Comparison of ENCODE assay signal across 8 cellular contexts in the genomic region with DNA sequence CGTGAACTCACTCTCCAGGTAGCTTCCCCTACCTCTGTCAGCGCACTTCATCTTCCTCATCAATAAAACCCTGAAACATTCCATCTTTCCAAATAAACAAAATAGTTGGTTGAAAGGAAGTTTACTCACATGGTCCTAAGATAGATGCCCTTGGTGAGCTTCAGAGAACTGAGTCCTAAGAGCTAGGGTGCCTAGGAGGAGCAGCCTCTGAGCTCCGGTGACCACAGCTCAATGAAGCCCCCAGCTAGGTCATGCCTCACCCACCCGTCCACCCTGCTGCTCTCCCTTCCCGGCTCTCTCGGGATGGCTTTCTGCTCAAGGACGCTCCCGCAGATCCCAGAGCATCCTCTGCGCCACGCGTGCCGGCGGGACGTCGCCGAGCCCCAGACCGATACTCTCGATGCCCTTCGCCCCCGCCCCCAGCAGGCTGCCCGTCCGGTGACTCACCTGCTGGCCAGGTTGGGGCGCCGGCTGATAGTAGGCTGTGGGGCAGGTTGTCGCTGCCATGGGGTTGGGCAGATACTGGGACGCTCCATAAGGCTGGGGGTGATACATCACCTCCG. TPM values are rescaled to one million over a fixed set of nuclear protein-coding genes. Genes with fewer than 3 reads are reported as not detected.
DNase-seq lines count a peak whose midpoint lies in the region; ATAC-seq, FAIRE-seq and TF ChIP-seq lines count a peak whose summit lies in the region.

No MANE protein-coding gene starts in this region.

- CTCF ChIA-PET in SK-N-SH (lab: Yijun Ruan, JAX) = no interaction called here

- DNase-seq in SK-N-SH (peak; percentile 19), kidney (peak; percentile 70), thoracic aorta (ENCODE audit: low spot score) (no peak), D721Med (ENCODE audit: insufficient read length, low spot score) (no peak)
- no peak for DNase-seq in activated naive CD8-positive, alpha-beta T cell treated with anti-CD3 and anti-CD28 coated beads, Interleukin-2, amount 50 U/mL, for 24 hours

- H3K27me3 Mint-ChIP-seq in activated naive CD8-positive, alpha-beta T cell treated with anti-CD3 and anti-CD28 coated beads, Interleukin-2, amount 50 U/mL, for 24 hours = peaks cover 31% of the 10 kb centered on the region

- H3K4me3 ChIP-seq in SK-N-SH (ENCODE audit: low read depth in 2 of 2, low read length in 1 of 2) (peak overlapping the region; percentile 38 to 66; a peak in 3 of 4 replicates), kidney (ENCODE audit: low read length in 2 of 2) (peak overlapping the region; percentile 50 to 56), thoracic aorta (peak overlapping the region; percentile 80)

- no peaks in the 10 kb centered on the region for H4K20me1 ChIP-seq in SK-N-SH (ENCODE audit: insufficient read depth)

- H3K27ac Mint-ChIP-seq in activated naive CD8-positive, alpha-beta T cell treated with anti-CD3 and anti-CD28 coated beads, Interleukin-2, amount 50 U/mL, for 24 hours = no peak overlapping the region

- no peak overlapping the region for H3K9ac ChIP-seq in SK-N-SH
- H3K9ac ChIP-seq in kidney (ENCODE audit: low read length in 2 of 2) = no peak overlapping the region

- H3K4me1 Mint-ChIP-seq in activated naive CD8-positive, alpha-beta T cell treated with anti-CD3 and anti-CD28 coated beads, Interleukin-2, amount 50 U/mL, for 24 hours = peaks cover 2% of the 10 kb centered on the region

- TF ChIP-seq CTCF in SK-N-SH (IDR thresholded peaks at IDR 0.05) (no peak), kidney (IDR thresholded peaks at IDR 0.05; ENCODE audit: borderline replicate concordance, extremely low read depth, insufficient read depth) (no peak), thoracic aorta (IDR thresholded peaks at IDR 0.05) (no peak), D721Med (IDR thresholded peaks at IDR 0.05; ENCODE audit: insufficient read depth, missing control alignments) (no peak)

- intact Hi-C loops in kidney (cut with DNase I) = no loop called here

- no peaks in the 10 kb centered on the region for H3K36me3 Mint-ChIP-seq in activated naive CD8-positive, alpha-beta T cell treated with anti-CD3 and anti-CD28 coated beads, Interleukin-2, amount 50 U/mL, for 24 hours (ENCODE audit: low read depth)

- no peak for TF ChIP-seq EP300 in SK-N-SH (IDR thresholded peaks at IDR 0.05; ENCODE audit: borderline replicate concordance in 1 of 2, low read depth in 1 of 2, low read length in 1 of 2)

- H3K9me3 ChIP-seq in SK-N-SH = no peaks in the 10 kb centered on the region
- no peaks in the 10 kb centered on the region for H3K9me3 ChIP-seq in kidney (ENCODE audit: control insufficient read depth in 1 of 2, low read length in 2 of 2)
- H3K9me3 ChIP-seq in thoracic aorta = no peaks in the 10 kb centered on the region

- H3K9me2 ChIP-seq in SK-N-SH = no peaks in the 10 kb centered on the region

- H3K27ac ChIP-seq in SK-N-SH (ENCODE audit: low read depth in 2 of 2, low read length in 1 of 2) = no peak overlapping the region
- no peak overlapping the region for H3K27ac ChIP-seq in kidney (ENCODE audit: low read depth in 2 of 2, low read length in 2 of 2)
- H3K27ac ChIP-seq in thoracic aorta = peak overlapping the region; percentile 78 to 86

- no peaks in the 10 kb centered on the region for H3K79me2 ChIP-seq in SK-N-SH (ENCODE audit: insufficient read depth)

- H3K4me2 ChIP-seq in SK-N-SH = peak overlapping the region; percentile 89

- 3% methylated on average over 22 of the region's 27 CpGs for WGBS in SK-N-SH (ENCODE audit: low lambda C conversion rate)

- H3K36me3 ChIP-seq in SK-N-SH (replicated peaks in 1 of 2; ENCODE audit: control insufficient read depth in 1 of 2, insufficient read depth in 2 of 2, low read length in 1 of 2) (no peaks in the 10 kb centered on the region), kidney (ENCODE audit: control insufficient read depth in 1 of 2, insufficient read depth in 2 of 2, low read length in 2 of 2) (no peaks in the 10 kb centered on the region), thoracic aorta (no peaks in the 10 kb centered on the region)

- no peaks in the 10 kb centered on the region for H3F3A ChIP-seq in SK-N-SH (replicated peaks; ENCODE audit: insufficient read depth)

- H3K4me1 ChIP-seq in SK-N-SH (ENCODE audit: control insufficient read depth in 1 of 2, insufficient read depth in 2 of 2, low read depth in 1 of 2, low read length in 1 of 2) (peaks cover 2 to 18% of the 10 kb centered on the region in 2 experiments; a peak in 2 of 4 replicates), kidney (ENCODE audit: control insufficient read depth in 1 of 2, insufficient read depth in 1 of 2, low read depth in 1 of 2, low read length in 2 of 2) (peaks cover 0 to 5% of the 10 kb centered on the region in 2 donors), thoracic aorta (ENCODE audit: control insufficient read depth in 1 of 2, low read depth in 2 of 2) (peaks cover 18 to 37% of the 10 kb centered on the region in 2 donors)

- POLR2A ChIA-PET in SK-N-SH (lab: Yijun Ruan, JAX) = no interaction called here

- no peak overlapping the region for H2AFZ ChIP-seq in SK-N-SH (ENCODE audit: low read depth)

- H3K27me3 ChIP-seq in SK-N-SH (ENCODE audit: insufficient read depth) (peaks cover 13% of the 10 kb centered on the region), thoracic aorta (replicated peaks; ENCODE audit: insufficient read depth) (no peaks in the 10 kb centered on the region)

- ATAC-seq in SK-N-SH treated with all-trans-retinoic acid at 6 μM for 48 hours (no peak; the same call in 2 of the 3 replicates), thoracic aorta (ENCODE audit: insufficient number of reproducible peaks, low FRiP score, low read depth) (no peak), HG03280 (IDR thresholded peaks at IDR 0.05; ENCODE audit: unreplicated experiment) (no peak), HG03520 (IDR thresholded peaks at IDR 0.05; ENCODE audit: unreplicated experiment) (no peak)
- peak; percentile 52 for ATAC-seq in activated naive CD8-positive, alpha-beta T cell treated with anti-CD3 and anti-CD28 coated beads, Interleukin-2, amount 50 U/mL, for 24 hours

- H3K4me3 Mint-ChIP-seq in activated naive CD8-positive, alpha-beta T cell treated with anti-CD3 and anti-CD28 coated beads, Interleukin-2, amount 50 U/mL, for 24 hours = no peak overlapping the region

- peaks cover 3% of the 10 kb centered on the region for H3K9me3 Mint-ChIP-seq in activated naive CD8-positive, alpha-beta T cell treated with anti-CD3 and anti-CD28 coated beads, Interleukin-2, amount 50 U/mL, for 24 hours

- FAIRE-seq in kidney (lab: Jason Lieb, UNC) = no peak
- FAIRE-seq in D721Med (lab: Jason Lieb, UNC) = no peak

- TF ChIP-seq RAD21 in SK-N-SH (IDR thresholded peaks at IDR 0.05; ENCODE audit: low read length) = no peak

TF ChIP-seq in SK-N-SH, 30 proteins besides CTCF, POLR2A, EP300 and RAD21 (continues in another document):
- no peak for TF ChIP-seq REST (IDR thresholded peaks at IDR 0.05; ENCODE audit: low read depth, low read length)

TF ChIP-seq in SK-N-SH treated with all-trans-retinoic acid at 6 μM for 48 hours, 23 proteins besides CTCF, POLR2A, EP300 and RAD21:
- no peak for TF ChIP-seq RARB (CRISPR knock-in tag; IDR thresholded peaks at IDR 0.05)

RNA-seq across cellular contexts. Expression of gene VGLL3, which starts 0.7 kb away (rescaled TPM):
- polyA plus RNA-seq in SK-N-SH (2012; rRNA removed) (not detected in 2 replicates), kidney (ENCODE audit: insufficient read depth, low read depth, low replicate concordance) (0.30 TPM)
- polyA plus RNA-seq in SK-N-SH (2012; cell fraction: cytosol; rRNA removed) = not detected in 2 replicates
- not detected in 2 replicates for polyA plus RNA-seq in SK-N-SH (2012; cell fraction: nucleus; rRNA removed)
- total RNA-seq in kidney (4.2 TPM), thoracic aorta (10 to 100 TPM; 45.6 to 80.0 TPM)

Comparison
In these comparisons a context has a peak if more than half of its experiments do, and no peak if none do; other contexts are left out.
1. DNase-seq: peak in SK-N-SH (single experiment) and kidney (single experiment); none in activated naive CD8-positive, alpha-beta T cell treated with anti-CD3 and anti-CD28 coated beads, Interleukin-2, amount 50 U/mL, for 24 hours (single experiment), thoracic aorta (single experiment) and D721Med (single experiment).
2. H3K27ac ChIP-seq: peak in thoracic aorta (2 of 2); none in SK-N-SH (0 of 2) and kidney (0 of 2).
3. Peak in every context shown above with its lines, with median percentiles within 50 percentile points of each other: H3K4me3 ChIP-seq.